In genomic region chr4:2942532-2943363, GRCh38 we compare ENCODE assay signal across 10 cellular contexts. TPM values are rescaled to one million over a fixed set of nuclear protein-coding genes. Genes with fewer than 3 reads are reported as not detected.
DNase-seq lines count a peak whose midpoint lies in the region; ATAC-seq and TF ChIP-seq lines count a peak whose summit lies in the region.
"Had no signal": no experiment of that assay in that cellular context is flagged by ENCODE, and none has a peak within 500 bp of the region (broad histone marks: within the 10 kb centered on the region; RNA-seq: fewer than 3 reads in every experiment).

No MANE protein-coding gene starts in this region.

- peaks cover 43% of the 10 kb centered on the region for H3K4me1 Mint-ChIP-seq in activated CD4-positive, alpha-beta memory T cell treated with anti-CD3 and anti-CD28 coated beads, Interleukin-2, amount 10 ng/mL, durations not matched to agents 7 days and 5 days
- peaks cover 1% of the 10 kb centered on the region for H3K4me1 Mint-ChIP-seq in glutamatergic neuron (ENCODE audit: low read depth, unreplicated experiment)
- peaks cover 19 to 25% of the 10 kb centered on the region in 2 donors for H3K4me1 Mint-ChIP-seq in stimulated activated naive B cell treated with anti-CD40 and anti-IgM and Interleukin-4, amounts not matched to agents 10 μg/mL and 1 μg/mL and 100 μg/mL, for 72 hours

- H3K9me3 Mint-ChIP-seq in activated CD4-positive, alpha-beta memory T cell treated with anti-CD3 and anti-CD28 coated beads, Interleukin-2, amount 10 ng/mL, durations not matched to agents 7 days and 5 days = no peaks in the 10 kb centered on the region
- H3K9me3 Mint-ChIP-seq in glutamatergic neuron (ENCODE audit: unreplicated experiment) = no peaks in the 10 kb centered on the region
- H3K9me3 Mint-ChIP-seq in stimulated activated naive B cell treated with anti-CD40 and anti-IgM and Interleukin-4, amounts not matched to agents 10 μg/mL and 1 μg/mL and 100 μg/mL, for 72 hours = no peaks in the 10 kb centered on the region

- H3K4me3 Mint-ChIP-seq in activated CD4-positive, alpha-beta memory T cell treated with anti-CD3 and anti-CD28 coated beads, Interleukin-2, amount 10 ng/mL, durations not matched to agents 7 days and 5 days = peak overlapping the region; percentile 36
- no peak overlapping the region for H3K4me3 Mint-ChIP-seq in glutamatergic neuron (ENCODE audit: unreplicated experiment)
- no peak overlapping the region for H3K4me3 Mint-ChIP-seq in stimulated activated naive B cell treated with anti-CD40 and anti-IgM and Interleukin-4, amounts not matched to agents 10 μg/mL and 1 μg/mL and 100 μg/mL, for 72 hours

- no peak for TF ChIP-seq CTCF in glutamatergic neuron (IDR thresholded peaks at IDR 0.05; ENCODE audit: partially characterized antibody, unreplicated experiment)

- ATAC-seq in stimulated activated naive B cell treated with anti-CD40 and anti-IgM and Interleukin-4, amounts not matched to agents 10 μg/mL and 1 μg/mL and 100 μg/mL, for 72 hours (replicated peaks) = peak; percentile 15 to 16
- no peak for ATAC-seq in HG02870 (IDR thresholded peaks at IDR 0.05; ENCODE audit: unreplicated experiment)

- peak; percentile 58 for DNase-seq in activated CD8-positive, alpha-beta memory T cell treated with anti-CD3 and anti-CD28 coated beads for 24 hours
- DNase-seq in activated CD8-positive, alpha-beta memory T cell treated with anti-CD3 and anti-CD28 coated beads, Interleukin-2, amount 50 U/mL, for 4 hours = no peak
- peak; percentile 48 for DNase-seq in activated CD4-positive, alpha-beta memory T cell treated with anti-CD3 and anti-CD28 coated beads, Interleukin-2, amount 10 ng/mL, durations not matched to agents 7 days and 5 days
- DNase-seq in glutamatergic neuron = no peak
- no peak for DNase-seq in stimulated activated naive B cell treated with anti-CD40 and anti-IgM and Interleukin-4, amounts not matched to agents 10 μg/mL and 1 μg/mL and 100 μg/mL, for 72 hours
- DNase-seq in putamen (ENCODE audit: low spot score) = no peak
- DNase-seq in HUDEP-2 (lab: John Stamatoyannopoulos, UW; ENCODE audit: unreplicated experiment in 76 of 76) = no peak
- DNase-seq: activated CD4-positive, CD25-positive, alpha-beta regulatory T cell; NCI-H1436 had no signal

- H3K27ac Mint-ChIP-seq in activated CD4-positive, alpha-beta memory T cell treated with anti-CD3 and anti-CD28 coated beads, Interleukin-2, amount 10 ng/mL, durations not matched to agents 7 days and 5 days = peak overlapping the region; percentile 82
- H3K27ac Mint-ChIP-seq in glutamatergic neuron (ENCODE audit: unreplicated experiment) = peak overlapping the region; percentile 33
- H3K27ac Mint-ChIP-seq in stimulated activated naive B cell treated with anti-CD40 and anti-IgM and Interleukin-4, amounts not matched to agents 10 μg/mL and 1 μg/mL and 100 μg/mL, for 72 hours = peak overlapping the region; percentile 91

- H3K27me3 Mint-ChIP-seq in activated CD4-positive, alpha-beta memory T cell treated with anti-CD3 and anti-CD28 coated beads, Interleukin-2, amount 10 ng/mL, durations not matched to agents 7 days and 5 days = no peaks in the 10 kb centered on the region
- H3K27me3 Mint-ChIP-seq in glutamatergic neuron (ENCODE audit: unreplicated experiment) = peaks cover 5% of the 10 kb centered on the region
- H3K27me3 Mint-ChIP-seq in stimulated activated naive B cell treated with anti-CD40 and anti-IgM and Interleukin-4, amounts not matched to agents 10 μg/mL and 1 μg/mL and 100 μg/mL, for 72 hours = no peaks in the 10 kb centered on the region

- peaks cover 86% of the 10 kb centered on the region for H3K36me3 Mint-ChIP-seq in activated CD4-positive, alpha-beta memory T cell treated with anti-CD3 and anti-CD28 coated beads, Interleukin-2, amount 10 ng/mL, durations not matched to agents 7 days and 5 days (ENCODE audit: low read depth)
- H3K36me3 Mint-ChIP-seq in glutamatergic neuron (ENCODE audit: unreplicated experiment) = peaks cover 3% of the 10 kb centered on the region
- H3K36me3 Mint-ChIP-seq in stimulated activated naive B cell treated with anti-CD40 and anti-IgM and Interleukin-4, amounts not matched to agents 10 μg/mL and 1 μg/mL and 100 μg/mL, for 72 hours = peaks cover 57 to 77% of the 10 kb centered on the region in 2 donors

- POLR2A ChIA-PET in activated CD4-positive, alpha-beta memory T cell treated with anti-CD3 and anti-CD28 coated beads, Interleukin-2, amount 10 ng/mL, durations not matched to agents 7 days and 5 days (lab: Charles Lee) = interaction anchor here (1.2 to 3.4 kb wide), 3 partner anchors 7 to 38 kb away, joined by 3 to 25 read pairs (median 23); no protein-coding TSS in a partner anchor

- CTCF ChIA-PET in activated CD4-positive, alpha-beta memory T cell treated with anti-CD3 and anti-CD28 coated beads, Interleukin-2, amount 10 ng/mL, durations not matched to agents 7 days and 5 days (lab: Charles Lee) = no interaction called here

RNA-seq across cellular contexts. Expression of gene NOP14, which starts 20.5 kb away (rescaled TPM):
- 10 to 100 TPM; 34.1 to 38.7 TPM for total RNA-seq in activated CD4-positive, alpha-beta memory T cell treated with anti-CD3 and anti-CD28 coated beads, Interleukin-2, amount 10 ng/mL, durations not matched to agents 7 days and 5 days
- 17.2 TPM for total RNA-seq in glutamatergic neuron (ENCODE audit: unreplicated experiment)

RNA-seq across cellular contexts. Expression of gene GRK4, which starts 20.6 kb away (rescaled TPM):
- total RNA-seq in activated CD4-positive, alpha-beta memory T cell treated with anti-CD3 and anti-CD28 coated beads, Interleukin-2, amount 10 ng/mL, durations not matched to agents 7 days and 5 days = 1 to 10 TPM; 3.1 to 3.6 TPM
- total RNA-seq in glutamatergic neuron (ENCODE audit: unreplicated experiment) = 34.5 TPM

Comparison
In these comparisons a context has a peak if more than half of its experiments do, and no peak if none do; other contexts are left out.
1. DNase-seq: peak in activated CD8-positive, alpha-beta memory T cell treated with anti-CD3 and anti-CD28 coated beads for 24 hours (single experiment) and activated CD4-positive, alpha-beta memory T cell treated with anti-CD3 and anti-CD28 coated beads, Interleukin-2, amount 10 ng/mL, durations not matched to agents 7 days and 5 days (single experiment); none in activated CD8-positive, alpha-beta memory T cell treated with anti-CD3 and anti-CD28 coated beads, Interleukin-2, amount 50 U/mL, for 4 hours (single experiment), glutamatergic neuron (single experiment), stimulated activated naive B cell treated with anti-CD40 and anti-IgM and Interleukin-4, amounts not matched to agents 10 μg/mL and 1 μg/mL and 100 μg/mL, for 72 hours (single experiment), putamen (single experiment) and HUDEP-2 (0 of 76).
2. H3K27ac Mint-ChIP-seq: peak in every context shown above with its lines; median percentile 91 in stimulated activated naive B cell treated with anti-CD40 and anti-IgM and Interleukin-4, amounts not matched to agents 10 μg/mL and 1 μg/mL and 100 μg/mL, for 72 hours; 82 in activated CD4-positive, alpha-beta memory T cell treated with anti-CD3 and anti-CD28 coated beads, Interleukin-2, amount 10 ng/mL, durations not matched to agents 7 days and 5 days; 33 in glutamatergic neuron.